11 cellular contexts compared by ENCODE assay signal in genomic region chr18:21391074-21391673, GRCh38.
A peak's percentile ranks its signal among the peaks of the same experiment; 100 is the strongest.
DNase-seq lines count a peak whose midpoint lies in the region; ATAC-seq and TF ChIP-seq lines count a peak whose summit lies in the region.
"Had no signal": no experiment of that assay in that cellular context is flagged by ENCODE, and none has a peak within 500 bp of the region (broad histone marks: within the 10 kb centered on the region; RNA-seq: fewer than 3 reads in every experiment).

No MANE protein-coding gene starts in this region.

- ATAC-seq in GM18858 (IDR thresholded peaks at IDR 0.05; ENCODE audit: unreplicated experiment) (no peak), HG03039 (IDR thresholded peaks at IDR 0.05; ENCODE audit: unreplicated experiment) (no peak)

- peak; percentile 77 for DNase-seq in Caki2 (ENCODE audit: low read depth)
- peak; percentile 39 for DNase-seq in HS-27A (ENCODE audit: low read depth)
- peak; percentile 82 for DNase-seq in SW480 (ENCODE audit: low spot score)
- peak; percentile 78 for DNase-seq in kidney epithelial cell (ENCODE audit: low read depth)
- no peak for DNase-seq in medulla oblongata (ENCODE audit: extremely low spot score)
- no peak for DNase-seq in iPS-NIHi11 (ENCODE audit: low spot score)
- DNase-seq: activated T-cell treated with anti-CD3 and anti-CD28 coated beads, Interleukin-2, amount 50 U/mL, for 4 hours; NCI-H1048; stimulated activated CD8-positive, alpha-beta memory T cell treated with anti-CD3 and anti-CD28 coated beads, Interleukin-4, amount 100 ng/mL, for 48 hours had no signal

- in situ Hi-C loops in Caki2 (cut with HindIII; ENCODE audit: low pct_unique_long_range_greater_than_20kb, low sequenced_read_pairs): no loop called here

- no peaks in the 10 kb centered on the region for H3K36me3 ChIP-seq in kidney epithelial cell (ENCODE audit: control insufficient read depth, insufficient read depth, low read length)

- no peak for TF ChIP-seq CTCF in kidney epithelial cell (IDR thresholded peaks at IDR 0.05; ENCODE audit: insufficient read depth, low read length, poor library complexity, severe bottlenecking)

- H3K4me3 ChIP-seq in kidney epithelial cell (ENCODE audit: low read depth, low read length): no peak overlapping the region

- H3K27me3 ChIP-seq in kidney epithelial cell (ENCODE audit: control insufficient read depth, insufficient read depth, low read length): no peaks in the 10 kb centered on the region

Comparison
In these comparisons a context has a peak if more than half of its experiments do, and no peak if none do; other contexts are left out.
1. DNase-seq: peak in Caki2 (single experiment), HS-27A (single experiment), SW480 (single experiment) and kidney epithelial cell (single experiment); none in medulla oblongata (single experiment) and iPS-NIHi11 (single experiment).